8 cellular contexts compared by ENCODE assay signal in the genomic region with DNA sequence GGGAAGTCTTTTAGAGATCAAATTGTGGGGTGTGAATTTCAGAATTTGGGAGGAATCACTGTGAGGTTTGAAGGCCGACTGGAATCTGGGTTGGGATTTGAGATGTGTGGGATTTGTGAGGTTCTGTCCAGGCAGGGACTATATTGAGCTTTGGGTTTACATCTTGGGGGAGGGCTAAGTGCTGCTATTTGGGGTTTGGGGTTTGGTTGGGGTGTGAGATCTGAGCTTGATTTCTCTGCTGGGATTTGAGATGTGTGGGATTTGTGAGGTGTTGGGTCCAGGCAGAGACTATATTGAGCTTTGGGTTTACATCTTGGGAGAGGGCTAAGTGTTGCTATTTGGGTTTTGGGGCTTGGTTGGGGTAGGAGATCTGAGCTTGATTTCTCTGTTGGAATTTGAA. TPM values are rescaled to one million over a fixed set of nuclear protein-coding genes. Genes with fewer than 3 reads are reported as not detected.
DNase-seq lines count a peak whose midpoint lies in the region; ATAC-seq and TF ChIP-seq lines count a peak whose summit lies in the region.

No MANE protein-coding gene starts in this region.

- TF ChIP-seq CTCF in brain microvascular endothelial cell (IDR thresholded peaks at IDR 0.05; ENCODE audit: low read depth, low read length, missing control alignments) (no peak), GM10248 (IDR thresholded peaks at IDR 0.05; ENCODE audit: control extremely low read depth, extremely low read depth, low read depth, missing control alignments) (no peak)

- H3K9ac ChIP-seq in mucosa of rectum (ENCODE audit: low read depth in 1 of 2, low read length in 2 of 2) = peak overlapping the region; percentile 98 to 99

- no peak for ATAC-seq in stimulated activated naive CD8-positive, alpha-beta T cell treated with anti-CD3 and anti-CD28 coated beads, Interleukin-15, Interleukin-2, amounts not matched to agents 100 U/mL and 50 U/mL, for 24 hours

- H3K9me3 ChIP-seq in mucosa of rectum (ENCODE audit: control insufficient read depth in 2 of 2, low read length in 2 of 2) (no peaks in the 10 kb centered on the region), SJCRH30 (replicated peaks) (no peaks in the 10 kb centered on the region)

- H3K4me3 ChIP-seq in brain microvascular endothelial cell (ENCODE audit: low read depth, low read length) = peak overlapping the region; percentile 76
- H3K4me3 ChIP-seq in mucosa of rectum (ENCODE audit: low read length in 2 of 2) = peak overlapping the region; percentile 90 to 95
- no peak overlapping the region; the same call in 1 of the 2 replicates for H3K4me3 ChIP-seq in SJCRH30

- H3K27me3 Mint-ChIP-seq in stimulated activated naive CD8-positive, alpha-beta T cell treated with anti-CD3 and anti-CD28 coated beads, Interleukin-15, Interleukin-2, amounts not matched to agents 100 ng/mL and 50 ng/mL, for 24 hours = peaks cover 30% of the 10 kb centered on the region

- H3K9me3 Mint-ChIP-seq in stimulated activated naive CD8-positive, alpha-beta T cell treated with anti-CD3 and anti-CD28 coated beads, Interleukin-15, Interleukin-2, amounts not matched to agents 100 ng/mL and 50 ng/mL, for 24 hours = no peaks in the 10 kb centered on the region

- peak overlapping the region; percentile 87 for H3K27ac Mint-ChIP-seq in stimulated activated naive CD8-positive, alpha-beta T cell treated with anti-CD3 and anti-CD28 coated beads, Interleukin-15, Interleukin-2, amounts not matched to agents 100 ng/mL and 50 ng/mL, for 24 hours

- H3K4me1 ChIP-seq in mucosa of rectum (ENCODE audit: control insufficient read depth in 2 of 2, insufficient read depth in 2 of 2, low read length in 2 of 2) (peaks cover 14 to 26% of the 10 kb centered on the region in 2 donors), SJCRH30 (peaks cover 14% of the 10 kb centered on the region)

- H3K36me3 ChIP-seq in brain microvascular endothelial cell (replicated peaks) (peaks cover 11% of the 10 kb centered on the region), mucosa of rectum (ENCODE audit: control insufficient read depth in 2 of 2, insufficient read depth in 2 of 2, low read length in 2 of 2) (peaks cover 17 to 18% of the 10 kb centered on the region in 2 donors), SJCRH30 (no peaks in the 10 kb centered on the region; the same call in 1 of the 2 replicates)

- peaks cover 32% of the 10 kb centered on the region for H3K4me1 Mint-ChIP-seq in stimulated activated naive CD8-positive, alpha-beta T cell treated with anti-CD3 and anti-CD28 coated beads, Interleukin-15, Interleukin-2, amounts not matched to agents 100 ng/mL and 50 ng/mL, for 24 hours (ENCODE audit: low read depth)

- in situ Hi-C loops in brain microvascular endothelial cell (cut with HindIII; ENCODE audit: low pct_ligation_motif_present, low sequenced_read_pairs) = no loop called here

- POLR2A ChIA-PET in GM10248 (lab: Yijun Ruan, JAX) = interaction anchor here (1.1 kb wide), 1 partner anchor 10 kb away, joined by 3 read pairs; no protein-coding TSS in a partner anchor

- peaks cover 3% of the 10 kb centered on the region for H3K36me3 Mint-ChIP-seq in stimulated activated naive CD8-positive, alpha-beta T cell treated with anti-CD3 and anti-CD28 coated beads, Interleukin-15, Interleukin-2, amounts not matched to agents 100 ng/mL and 50 ng/mL, for 24 hours (ENCODE audit: low read depth)

- CTCF ChIA-PET in GM10248 (lab: Yijun Ruan, JAX) = interaction anchor here (1.0 to 18.5 kb wide), 13 partner anchors 8 to 205 kb away, joined by 3 to 325 read pairs (median 6); partner anchors contain the start of gene ASIC4

- DNase-seq in stimulated activated naive CD8-positive, alpha-beta T cell treated with anti-CD3 and anti-CD28 coated beads, Interleukin-15, Interleukin-2, amounts not matched to agents 100 U/mL and 50 U/mL, for 24 hours = no peak
- DNase-seq in brain microvascular endothelial cell = no peak
- no peak for DNase-seq in COLO829 (ENCODE audit: low spot score)
- DNase-seq in retina = no peak
- no peak for DNase-seq in SJCRH30
- DNase-seq in GM10248 (ENCODE audit: extremely low spot score) = no peak

- peak overlapping the region; percentile 94 for H3K4me3 Mint-ChIP-seq in stimulated activated naive CD8-positive, alpha-beta T cell treated with anti-CD3 and anti-CD28 coated beads, Interleukin-15, Interleukin-2, amounts not matched to agents 100 ng/mL and 50 ng/mL, for 24 hours

- H3K27ac ChIP-seq in brain microvascular endothelial cell = no peak overlapping the region
- no peak overlapping the region for H3K27ac ChIP-seq in mucosa of rectum (ENCODE audit: low read depth in 2 of 2, low read length in 2 of 2)
- H3K27ac ChIP-seq in SJCRH30 = no peak overlapping the region

- H3K27me3 ChIP-seq in brain microvascular endothelial cell (replicated peaks) (peaks cover 15% of the 10 kb centered on the region), mucosa of rectum (ENCODE audit: control insufficient read depth in 2 of 2, insufficient read depth in 2 of 2, low read length in 2 of 2) (peaks cover 25 to 27% of the 10 kb centered on the region in 2 donors), SJCRH30 (no peaks in the 10 kb centered on the region)

RNA-seq across cellular contexts. Expression of gene GMPPA, which starts 0.9 kb away (rescaled TPM):
- 21.9 and 22.1 TPM in 2 replicates for total RNA-seq in SJCRH30 (2014; rRNA removed; shearing (Covaris generic))

RNA-seq across cellular contexts. Expression of gene ASIC4, which starts 14.7 kb away (rescaled TPM):
- 0.46 and 0.67 TPM in 2 replicates for total RNA-seq in SJCRH30 (2014; rRNA removed; shearing (Covaris generic))

RNA-seq across cellular contexts. Expression of gene CHPF, which starts 44.1 kb away (rescaled TPM):
- total RNA-seq in SJCRH30 (2014; rRNA removed; shearing (Covaris generic)) = 41.8 and 44.0 TPM in 2 replicates

RNA-seq across cellular contexts. Expression of gene TMEM198, which starts 44.3 kb away (rescaled TPM):
- 8.1 and 8.2 TPM in 2 replicates for total RNA-seq in SJCRH30 (2014; rRNA removed; shearing (Covaris generic))
